ENCODE assay signal across 8 cellular contexts in the genomic region with DNA sequence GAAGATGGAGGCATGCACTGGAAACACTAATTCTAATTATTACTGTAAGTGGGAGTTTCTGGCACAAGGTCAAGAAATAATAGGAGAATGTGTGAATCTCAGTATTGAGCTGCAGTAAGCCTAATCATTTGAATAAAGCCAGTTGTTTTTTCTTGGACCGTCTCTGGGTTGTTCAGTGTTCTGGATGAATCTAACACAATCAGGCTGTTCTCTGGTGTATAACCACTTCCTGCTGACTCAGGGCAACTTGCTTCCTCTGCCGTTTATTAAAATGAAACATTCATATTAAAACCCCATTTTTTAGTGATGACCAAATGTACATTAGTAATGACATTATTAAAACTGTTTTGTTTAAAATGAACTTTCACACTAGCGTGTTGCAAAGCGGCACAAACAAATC.
A peak's percentile ranks its signal among the peaks of the same experiment; 100 is the strongest.
DNase-seq lines count a peak whose midpoint lies in the region; ATAC-seq and TF ChIP-seq lines count a peak whose summit lies in the region.

No MANE protein-coding gene starts in this region.

- POLR2A ChIA-PET in CD4-positive, alpha-beta T cell (lab: Charles Lee) = no interaction called here

- intact Hi-C loops in CD4-positive, alpha-beta T cell (cut with DNase I, micrococcal nuclease) = no loop called here

- in situ Hi-C loops in KBM-7 (cut with MboI; ENCODE audit: low pct_unique_long_range_greater_than_20kb, low sequenced_read_pairs) = no loop called here

- H3K27ac Mint-ChIP-seq in CD4-positive, alpha-beta T cell = peak overlapping the region; percentile 21

- peak overlapping the region; percentile 27 for H3K4me3 Mint-ChIP-seq in CD4-positive, alpha-beta T cell

- no peaks in the 10 kb centered on the region for H3K27me3 Mint-ChIP-seq in CD4-positive, alpha-beta T cell

- ATAC-seq in CD4-positive, alpha-beta T cell (ENCODE audit: poor library complexity) = peak; percentile 52
- ATAC-seq in GM21528 (IDR thresholded peaks at IDR 0.05; ENCODE audit: low FRiP score, unreplicated experiment) = peak; percentile 71
- ATAC-seq in HG03439 (IDR thresholded peaks at IDR 0.05; ENCODE audit: unreplicated experiment) = no peak

- TF ChIP-seq CTCF in CD4-positive, alpha-beta T cell (IDR thresholded peaks at IDR 0.05) = no peak

- H3K9me3 ChIP-seq in CD4-positive, alpha-beta T cell (ENCODE audit: control insufficient read depth, low read length) = no peaks in the 10 kb centered on the region

- H3K36me3 Mint-ChIP-seq in CD4-positive, alpha-beta T cell (ENCODE audit: low read depth) = no peaks in the 10 kb centered on the region

- CTCF ChIA-PET in CD4-positive, alpha-beta T cell (lab: Charles Lee) = no interaction called here

- no peak for DNase-seq in CD4-positive, alpha-beta T cell
- peak; percentile 9 for DNase-seq in OCI-M1 (lab: John Stamatoyannopoulos, UW)
- DNase-seq in fibroblast of peridontal ligament (ENCODE audit: extremely low read depth) = peak; percentile 72
- peak; percentile 66 for DNase-seq in stromal cell of bone marrow (ENCODE audit: low read depth)
- no peak for DNase-seq in KBM-7
- DNase-seq in SKM-1 treated with dmso at 0.1 percent for 144 hours (lab: John Stamatoyannopoulos, UW; ENCODE audit: unreplicated experiment) = no peak

- H3K4me1 Mint-ChIP-seq in CD4-positive, alpha-beta T cell (ENCODE audit: low read depth) = peaks cover 13% of the 10 kb centered on the region

- no peak overlapping the region for H3K27ac ChIP-seq in CD4-positive, alpha-beta T cell (ENCODE audit: low read depth, low read length)

- no peaks in the 10 kb centered on the region for H3K9me3 Mint-ChIP-seq in CD4-positive, alpha-beta T cell

- no peaks in the 10 kb centered on the region for H3K27me3 ChIP-seq in CD4-positive, alpha-beta T cell (ENCODE audit: control insufficient read depth, insufficient read depth, low read length)

Comparison
In these comparisons a context has a peak if more than half of its experiments do, and no peak if none do; other contexts are left out.
1. DNase-seq: peak in OCI-M1 (single experiment), fibroblast of peridontal ligament (single experiment) and stromal cell of bone marrow (single experiment); none in CD4-positive, alpha-beta T cell (0 of 10), KBM-7 (single experiment) and SKM-1 treated with dmso at 0.1 percent for 144 hours (single experiment).